Comparison of ENCODE assay signal across 1 cellular context in the genomic region with DNA sequence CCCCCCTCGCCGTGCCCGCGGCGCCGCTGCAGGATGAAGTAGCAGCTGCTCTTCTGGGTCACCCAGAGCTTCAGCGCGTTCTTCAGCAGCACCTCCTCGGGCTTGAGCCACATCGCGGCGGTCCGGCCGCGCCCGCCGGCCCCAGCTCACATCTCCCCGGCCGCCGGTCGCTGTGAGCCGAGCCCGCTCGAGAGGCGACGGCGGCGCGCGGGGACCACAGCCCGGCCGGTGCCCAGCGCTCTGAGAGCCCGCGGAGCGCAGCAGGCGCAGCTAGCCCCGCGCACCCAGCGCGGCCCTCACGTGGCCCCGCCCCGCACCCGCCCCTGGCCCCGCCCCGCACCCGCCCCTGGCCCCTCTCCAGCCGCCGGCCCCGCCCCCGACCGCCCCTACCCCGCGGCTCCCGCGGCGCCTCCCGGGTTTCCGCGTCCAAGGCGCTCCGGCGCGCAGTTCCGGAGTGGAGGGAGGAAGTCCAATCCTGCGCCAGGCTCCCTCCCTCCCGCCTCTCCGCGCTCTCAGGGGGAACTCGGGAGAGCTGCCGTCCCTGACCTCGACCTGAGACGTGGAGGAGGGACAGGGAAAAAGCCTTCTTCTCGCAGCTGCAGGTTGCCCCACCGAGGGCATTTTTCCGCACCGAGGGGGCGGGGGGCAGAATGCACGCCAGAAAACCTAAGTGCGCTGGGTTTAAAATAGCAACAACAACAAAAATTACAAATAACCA.
TF ChIP-seq lines count a peak whose summit lies in the region.

A gene (minus strand): TSS at position 242 of the 718 bp plus-strand sequence. CDS start 129 bp downstream, at position 113.

TF ChIP-seq in K562, 482 proteins besides CTCF, POLR2A, EP300 and RAD21 (continued from another document):
- TF ChIP-seq, protein P1, sequence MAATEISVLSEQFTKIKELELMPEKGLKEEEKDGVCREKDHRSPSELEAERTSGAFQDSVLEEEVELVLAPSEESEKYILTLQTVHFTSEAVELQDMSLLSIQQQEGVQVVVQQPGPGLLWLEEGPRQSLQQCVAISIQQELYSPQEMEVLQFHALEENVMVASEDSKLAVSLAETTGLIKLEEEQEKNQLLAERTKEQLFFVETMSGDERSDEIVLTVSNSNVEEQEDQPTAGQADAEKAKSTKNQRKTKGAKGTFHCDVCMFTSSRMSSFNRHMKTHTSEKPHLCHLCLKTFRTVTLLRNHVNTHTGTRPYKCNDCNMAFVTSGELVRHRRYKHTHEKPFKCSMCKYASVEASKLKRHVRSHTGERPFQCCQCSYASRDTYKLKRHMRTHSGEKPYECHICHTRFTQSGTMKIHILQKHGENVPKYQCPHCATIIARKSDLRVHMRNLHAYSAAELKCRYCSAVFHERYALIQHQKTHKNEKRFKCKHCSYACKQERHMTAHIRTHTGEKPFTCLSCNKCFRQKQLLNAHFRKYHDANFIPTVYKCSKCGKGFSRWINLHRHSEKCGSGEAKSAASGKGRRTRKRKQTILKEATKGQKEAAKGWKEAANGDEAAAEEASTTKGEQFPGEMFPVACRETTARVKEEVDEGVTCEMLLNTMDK (IDR thresholded peaks at IDR 0.05; ENCODE audit: borderline replicate concordance, insufficient read depth, low read depth, low read length, poor library complexity, severe bottlenecking), result no peak
- TF ChIP-seq, protein P2, sequence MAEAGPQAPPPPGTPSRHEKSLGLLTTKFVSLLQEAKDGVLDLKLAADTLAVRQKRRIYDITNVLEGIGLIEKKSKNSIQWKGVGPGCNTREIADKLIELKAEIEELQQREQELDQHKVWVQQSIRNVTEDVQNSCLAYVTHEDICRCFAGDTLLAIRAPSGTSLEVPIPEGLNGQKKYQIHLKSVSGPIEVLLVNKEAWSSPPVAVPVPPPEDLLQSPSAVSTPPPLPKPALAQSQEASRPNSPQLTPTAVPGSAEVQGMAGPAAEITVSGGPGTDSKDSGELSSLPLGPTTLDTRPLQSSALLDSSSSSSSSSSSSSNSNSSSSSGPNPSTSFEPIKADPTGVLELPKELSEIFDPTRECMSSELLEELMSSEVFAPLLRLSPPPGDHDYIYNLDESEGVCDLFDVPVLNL (CRISPR knock-in tag; IDR thresholded peaks at IDR 0.05; ENCODE audit: low read depth), result no peak
- TF ChIP-seq ZNF717 (CRISPR knock-in tag; IDR thresholded peaks at IDR 0.05), result no peak
- peak; percentile 64 for TF ChIP-seq RBFOX2 (IDR thresholded peaks at IDR 0.05; ENCODE audit: low read depth, low read length)
- TF ChIP-seq, protein P3, sequence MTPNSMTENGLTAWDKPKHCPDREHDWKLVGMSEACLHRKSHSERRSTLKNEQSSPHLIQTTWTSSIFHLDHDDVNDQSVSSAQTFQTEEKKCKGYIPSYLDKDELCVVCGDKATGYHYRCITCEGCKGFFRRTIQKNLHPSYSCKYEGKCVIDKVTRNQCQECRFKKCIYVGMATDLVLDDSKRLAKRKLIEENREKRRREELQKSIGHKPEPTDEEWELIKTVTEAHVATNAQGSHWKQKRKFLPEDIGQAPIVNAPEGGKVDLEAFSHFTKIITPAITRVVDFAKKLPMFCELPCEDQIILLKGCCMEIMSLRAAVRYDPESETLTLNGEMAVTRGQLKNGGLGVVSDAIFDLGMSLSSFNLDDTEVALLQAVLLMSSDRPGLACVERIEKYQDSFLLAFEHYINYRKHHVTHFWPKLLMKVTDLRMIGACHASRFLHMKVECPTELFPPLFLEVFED (CRISPR knock-in tag; conservative IDR thresholded peaks at IDR 0.05), result no peak
- TF ChIP-seq CXXC5 (CRISPR knock-in tag; IDR thresholded peaks at IDR 0.05), result peak; percentile 55
- TF ChIP-seq STAT5A (IDR thresholded peaks at IDR 0.05; ENCODE audit: borderline replicate concordance, low read length), result no peak
- TF ChIP-seq MXI1 (IDR thresholded peaks at IDR 0.05; ENCODE audit: low read depth, low read length), result no peak
- TF ChIP-seq, protein P4, sequence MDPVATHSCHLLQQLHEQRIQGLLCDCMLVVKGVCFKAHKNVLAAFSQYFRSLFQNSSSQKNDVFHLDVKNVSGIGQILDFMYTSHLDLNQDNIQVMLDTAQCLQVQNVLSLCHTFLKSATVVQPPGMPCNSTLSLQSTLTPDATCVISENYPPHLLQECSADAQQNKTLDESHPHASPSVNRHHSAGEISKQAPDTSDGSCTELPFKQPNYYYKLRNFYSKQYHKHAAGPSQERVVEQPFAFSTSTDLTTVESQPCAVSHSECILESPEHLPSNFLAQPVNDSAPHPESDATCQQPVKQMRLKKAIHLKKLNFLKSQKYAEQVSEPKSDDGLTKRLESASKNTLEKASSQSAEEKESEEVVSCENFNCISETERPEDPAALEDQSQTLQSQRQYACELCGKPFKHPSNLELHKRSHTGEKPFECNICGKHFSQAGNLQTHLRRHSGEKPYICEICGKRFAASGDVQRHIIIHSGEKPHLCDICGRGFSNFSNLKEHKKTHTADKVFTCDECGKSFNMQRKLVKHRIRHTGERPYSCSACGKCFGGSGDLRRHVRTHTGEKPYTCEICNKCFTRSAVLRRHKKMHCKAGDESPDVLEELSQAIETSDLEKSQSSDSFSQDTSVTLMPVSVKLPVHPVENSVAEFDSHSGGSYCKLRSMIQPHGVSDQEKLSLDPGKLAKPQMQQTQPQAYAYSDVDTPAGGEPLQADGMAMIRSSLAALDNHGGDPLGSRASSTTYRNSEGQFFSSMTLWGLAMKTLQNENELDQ (CRISPR knock-in tag; IDR thresholded peaks at IDR 0.05; ENCODE audit: borderline replicate concordance), result no peak
- TF ChIP-seq ZNF668 (CRISPR knock-in tag; IDR thresholded peaks at IDR 0.05), result no peak
- no peak for TF ChIP-seq ZNF444 (CRISPR knock-in tag; IDR thresholded peaks at IDR 0.05)
- no peak for TF ChIP-seq GABPB2 (CRISPR knock-in tag; conservative IDR thresholded peaks at IDR 0.05)
- no peak for TF ChIP-seq ZNF121 (CRISPR knock-in tag; conservative IDR thresholded peaks at IDR 0.05)
- TF ChIP-seq LEF1 (IDR thresholded peaks at IDR 0.05), result no peak
